16 cellular contexts compared by ENCODE assay signal in the genomic region with DNA sequence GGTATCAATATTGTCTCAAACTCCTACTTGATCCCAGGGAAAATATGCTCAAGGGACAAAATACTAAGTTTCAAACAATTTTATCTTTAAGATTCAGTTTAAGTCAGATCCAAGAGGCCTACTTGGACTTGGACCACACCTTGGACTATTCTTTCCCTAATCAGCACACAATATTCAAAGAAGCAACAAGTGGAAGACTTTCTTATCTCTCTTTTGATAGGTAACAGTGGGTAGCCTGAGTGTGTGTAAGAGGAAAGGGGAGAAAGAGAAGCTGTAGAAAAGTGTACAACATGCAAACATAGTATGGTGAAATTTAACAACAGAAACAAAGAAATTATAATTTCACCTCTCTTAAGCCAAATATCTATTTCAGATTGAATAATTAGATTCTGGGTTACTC. TPM values are rescaled to one million over a fixed set of nuclear protein-coding genes. Genes with fewer than 3 reads are reported as not detected.
"Had no signal": no experiment of that assay in that cellular context is flagged by ENCODE, and none has a peak within 500 bp of the region (broad histone marks: within the 10 kb centered on the region; RNA-seq: fewer than 3 reads in every experiment).

No MANE protein-coding gene starts in this region.

- H3K9me3 Mint-ChIP-seq: activated CD4-positive, alpha-beta memory T cell treated with anti-CD3 and anti-CD28 coated beads, Interleukin-2, amount 10 ng/mL, durations not matched to agents 7 days and 5 days; activated naive CD8-positive, alpha-beta T cell treated with anti-CD3 and anti-CD28 coated beads, Interleukin-2, amount 10 ng/mL, durations not matched to agents 7 days and 5 days had no signal

- H3K27ac Mint-ChIP-seq: activated CD4-positive, alpha-beta memory T cell treated with anti-CD3 and anti-CD28 coated beads, Interleukin-2, amount 10 ng/mL, durations not matched to agents 7 days and 5 days; activated CD4-positive, alpha-beta T cell treated with anti-CD3 and anti-CD28 coated beads for 36 hours; activated naive CD8-positive, alpha-beta T cell treated with anti-CD3 and anti-CD28 coated beads, Interleukin-2, amount 10 ng/mL, durations not matched to agents 7 days and 5 days; WTC11 had no signal

- H3K9ac ChIP-seq: parathyroid adenoma had no signal

- DNase-seq: activated CD4-positive, alpha-beta memory T cell treated with anti-CD3 and anti-CD28 coated beads, Interleukin-2, amount 10 ng/mL, durations not matched to agents 7 days and 5 days; activated CD4-positive, alpha-beta T cell treated with anti-CD3 and anti-CD28 coated beads for 36 hours; activated gamma-delta T cell treated with Interleukin-2 at 50 U/mL for 16 hours; activated naive CD8-positive, alpha-beta T cell treated with anti-CD3 and anti-CD28 coated beads, Interleukin-2, amount 10 ng/mL, durations not matched to agents 7 days and 5 days; anterior cingulate cortex; brain microvascular endothelial cell; effector CD4-positive, alpha-beta T cell; heart left ventricle; left lung; spleen; stimulated activated naive CD4-positive, alpha-beta T cell had no signal

- H3K27me3 Mint-ChIP-seq: activated CD4-positive, alpha-beta memory T cell treated with anti-CD3 and anti-CD28 coated beads, Interleukin-2, amount 10 ng/mL, durations not matched to agents 7 days and 5 days; activated CD4-positive, alpha-beta T cell treated with anti-CD3 and anti-CD28 coated beads for 36 hours; activated naive CD8-positive, alpha-beta T cell treated with anti-CD3 and anti-CD28 coated beads, Interleukin-2, amount 10 ng/mL, durations not matched to agents 7 days and 5 days had no signal

- ATAC-seq: activated CD4-positive, alpha-beta T cell treated with anti-CD3 and anti-CD28 coated beads for 36 hours; gastroesophageal sphincter; heart left ventricle; left lung; WTC11 had no signal

- H3K9me3 ChIP-seq: esophagus muscularis mucosa, gastroesophageal sphincter, heart left ventricle, left lung, spleen had no signal

- H3K4me1 ChIP-seq: parathyroid adenoma had no signal

- H3K27ac ChIP-seq: brain microvascular endothelial cell, esophagus muscularis mucosa, gastroesophageal sphincter, heart left ventricle, left lung, parathyroid adenoma, spleen had no signal

- H3K4me3 Mint-ChIP-seq: activated CD4-positive, alpha-beta memory T cell treated with anti-CD3 and anti-CD28 coated beads, Interleukin-2, amount 10 ng/mL, durations not matched to agents 7 days and 5 days; activated CD4-positive, alpha-beta T cell treated with anti-CD3 and anti-CD28 coated beads for 36 hours; activated naive CD8-positive, alpha-beta T cell treated with anti-CD3 and anti-CD28 coated beads, Interleukin-2, amount 10 ng/mL, durations not matched to agents 7 days and 5 days; WTC11 had no signal

- H3K27me3 ChIP-seq: brain microvascular endothelial cell, esophagus muscularis mucosa, gastroesophageal sphincter, heart left ventricle, left lung, spleen had no signal

- H2AFZ ChIP-seq: parathyroid adenoma had no signal

- H3K36me3 ChIP-seq: brain microvascular endothelial cell, esophagus muscularis mucosa, gastroesophageal sphincter, left lung had no signal

- H3K4me3 ChIP-seq: esophagus muscularis mucosa, gastroesophageal sphincter, heart left ventricle, left lung, spleen had no signal

RNA-seq across cellular contexts. Expression of gene GPD1, which starts 56.8 kb away (rescaled TPM):
- total RNA-seq: endothelial cell of umbilical vein had no signal
